8 cellular contexts compared by ENCODE assay signal in the genomic region with DNA sequence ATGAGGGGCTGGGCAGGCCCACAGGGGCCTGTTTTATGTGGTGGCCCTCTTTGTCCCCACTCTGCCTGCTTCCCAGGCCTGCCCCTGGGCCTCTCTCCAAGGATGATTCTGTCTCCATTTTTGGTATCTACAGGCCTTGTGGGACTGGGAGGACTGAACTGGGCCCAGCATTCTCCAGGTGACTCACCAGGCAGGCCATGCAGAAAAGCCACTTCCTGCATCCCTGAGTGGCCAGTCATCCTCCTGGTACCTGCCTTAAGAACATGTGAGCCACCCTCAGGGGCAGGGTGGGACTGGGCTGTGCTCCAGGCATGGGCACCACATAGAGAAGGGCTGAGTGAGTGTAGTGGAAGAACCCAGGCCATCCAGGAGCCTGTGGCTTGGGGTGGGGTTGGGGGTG. TPM values are rescaled to one million over a fixed set of nuclear protein-coding genes. Genes with fewer than 3 reads are reported as not detected.
A peak's percentile ranks its signal among the peaks of the same experiment; 100 is the strongest.
DNase-seq lines count a peak whose midpoint lies in the region; TF ChIP-seq lines count a peak whose summit lies in the region.
"Had no signal": no experiment of that assay in that cellular context is flagged by ENCODE, and none has a peak within 500 bp of the region (broad histone marks: within the 10 kb centered on the region; RNA-seq: fewer than 3 reads in every experiment).

No MANE protein-coding gene starts in this region.

- H3K36me3 ChIP-seq in PC-9 (ENCODE audit: low read depth) (peaks cover 7% of the 10 kb centered on the region), skeletal muscle satellite cell (ENCODE audit: insufficient read depth, low read length) (no peaks in the 10 kb centered on the region), suprapubic skin (no peaks in the 10 kb centered on the region)

- in situ Hi-C loops in GM13976 (cut with MboI; ENCODE audit: low sequenced_read_pairs, unreplicated experiment), result no loop called here

- H4K20me1 ChIP-seq in PC-9 (ENCODE audit: insufficient read depth), result no peaks in the 10 kb centered on the region

- no peak overlapping the region for H2AFZ ChIP-seq in PC-9

- H3K4me1 ChIP-seq in PC-9 (replicated peaks; ENCODE audit: insufficient read depth), result peaks cover 68% of the 10 kb centered on the region
- peaks cover 51% of the 10 kb centered on the region for H3K4me1 ChIP-seq in skeletal muscle satellite cell (ENCODE audit: control insufficient read depth, insufficient read depth, low read length)
- H3K4me1 ChIP-seq in suprapubic skin, result peaks cover 39% of the 10 kb centered on the region

- H3K9ac ChIP-seq in skeletal muscle satellite cell (ENCODE audit: low read depth, low read length), result peak overlapping the region; percentile 81

- H3K27ac ChIP-seq in PC-9 (peak overlapping the region; percentile 97), suprapubic skin (no peak overlapping the region)

- H3K4me2 ChIP-seq in PC-9 (peak overlapping the region; percentile 72), skeletal muscle satellite cell (ENCODE audit: low read length) (peak overlapping the region; percentile 66)

- POLR2A ChIA-PET in PC-9 (lab: Charles Lee; ENCODE audit: unreplicated experiment), result interaction anchor here (0.7 to 2.0 kb wide), 5 partner anchors 8 to 144 kb away, joined by 3 to 10 read pairs (median 7); no protein-coding TSS in a partner anchor

- intact Hi-C loops in PC-9 (cut with micrococcal nuclease; ENCODE audit: unreplicated experiment), result loop anchor here (1.0 to 2.0 kb wide), 6 partner anchors 20 to 112 kb away; partner anchors contain the start of gene BCAR3

- TF ChIP-seq EP300 in suprapubic skin (IDR thresholded peaks at IDR 0.05), result no peak

- H3K79me2 ChIP-seq in PC-9 (ENCODE audit: low read depth), result peaks cover 46% of the 10 kb centered on the region

- no TSS peak for BruUV-seq in PC-9 (replicated peaks; lab: Mats Ljungman, UMichigan)

- no peak overlapping the region for H3K4me3 ChIP-seq in PC-9
- H3K4me3 ChIP-seq in skeletal muscle satellite cell (ENCODE audit: low read length), result peak overlapping the region; percentile 21
- no peak overlapping the region for H3K4me3 ChIP-seq in suprapubic skin

- no peak for TF ChIP-seq POLR2A in suprapubic skin (IDR thresholded peaks at IDR 0.05)

- TF ChIP-seq CTCF in GM13976 (IDR thresholded peaks at IDR 0.05; ENCODE audit: borderline replicate concordance, control extremely low read depth, extremely low read depth, insufficient read depth, missing control alignments) (no peak), PC-9 (conservative IDR thresholded peaks at IDR 0.05) (no peak), suprapubic skin (IDR thresholded peaks at IDR 0.05) (no peak)

- H3K9me3 ChIP-seq in PC-9 (ENCODE audit: insufficient read depth, low read depth), result peaks cover 3% of the 10 kb centered on the region; the same call in 1 of the 2 replicates
- H3K9me3 ChIP-seq in skeletal muscle satellite cell (replicated peaks; ENCODE audit: low read length), result no peaks in the 10 kb centered on the region
- no peaks in the 10 kb centered on the region for H3K9me3 ChIP-seq in suprapubic skin

- CTCF ChIA-PET in PC-9 (lab: Charles Lee), result interaction anchor here (1.1 kb wide), 1 partner anchor 126 kb away, joined by 3 read pairs; no protein-coding TSS in a partner anchor

- no peaks in the 10 kb centered on the region for H3K27me3 ChIP-seq in PC-9 (ENCODE audit: insufficient read depth, low read depth)
- no peaks in the 10 kb centered on the region for H3K27me3 ChIP-seq in skeletal muscle satellite cell (ENCODE audit: control insufficient read depth, insufficient read depth, low read length)
- no peaks in the 10 kb centered on the region for H3K27me3 ChIP-seq in suprapubic skin

- DNase-seq in GM13976 (ENCODE audit: low spot score) (peak; percentile 55), PC-9 (peak; percentile 97 to 100), fibroblast of gingiva (ENCODE audit: low read depth) (peak; percentile 85), suprapubic skin (ENCODE audit: low spot score in 2 of 2) (no peak), NCI-H1417 (lab: John Stamatoyannopoulos, UW) (no peak), NCI-H1092 treated with DMSO at 0.1 percent for 48 hours (lab: John Stamatoyannopoulos, UW) (no peak)
- DNase-seq: activated naive CD8-positive, alpha-beta T cell treated with anti-CD3 and anti-CD28 coated beads for 36 hours had no signal

- no peaks in the 10 kb centered on the region for H3K9me2 ChIP-seq in PC-9 (ENCODE audit: insufficient read depth)

- peaks cover 54% of the 10 kb centered on the region for H3F3A ChIP-seq in PC-9 (ENCODE audit: insufficient read depth, low read depth)

RNA-seq across cellular contexts. Expression of gene BCAR3, which starts 20.0 kb away (rescaled TPM):
- total RNA-seq in PC-9 (2021), result 62.5 and 70.0 TPM in 2 replicates
- 16.2 and 18.3 TPM in 2 replicates for total RNA-seq in skeletal muscle satellite cell (2012; rRNA removed)
- total RNA-seq in suprapubic skin, result 10 to 100 TPM; 15.9 to 49.6 (median 30.8) TPM

Comparison
In these comparisons a context has a peak if more than half of its experiments do, and no peak if none do; other contexts are left out.
1. DNase-seq: peak in GM13976 (single experiment), PC-9 (2 of 2) and fibroblast of gingiva (single experiment); none in suprapubic skin (0 of 2), NCI-H1417 (0 of 3) and NCI-H1092 treated with DMSO at 0.1 percent for 48 hours (single experiment).